12 cellular contexts compared by ENCODE assay signal in the genomic region with DNA sequence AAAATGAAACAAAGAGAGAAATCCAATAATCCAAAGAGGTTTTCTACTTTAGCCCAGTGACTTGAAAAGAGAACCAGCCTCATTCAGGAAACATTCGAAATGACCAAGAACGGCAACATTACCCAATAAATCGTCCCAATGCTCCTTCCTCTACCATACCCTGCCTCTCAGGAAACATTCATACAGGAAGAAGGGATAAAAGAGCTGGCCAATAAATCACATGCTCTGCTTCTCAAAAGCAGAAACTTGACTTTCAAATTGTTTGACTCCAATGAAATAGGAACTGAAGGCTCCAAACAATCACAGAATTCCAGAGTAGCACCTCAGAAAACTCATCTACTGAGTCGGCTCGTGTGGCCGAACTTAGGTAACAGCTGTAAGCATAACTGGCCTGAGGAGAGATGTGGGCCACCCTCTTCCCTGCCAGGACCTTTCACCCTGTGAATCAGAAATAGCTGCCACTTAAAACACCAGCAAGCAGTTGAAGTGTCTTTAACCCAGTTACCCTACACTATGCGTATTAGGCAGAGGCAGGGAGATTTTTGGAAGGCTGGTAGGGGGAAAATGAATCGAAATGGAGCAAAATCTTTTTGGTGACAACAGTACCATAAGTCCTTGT. TPM values are rescaled to one million over a fixed set of nuclear protein-coding genes. Genes with fewer than 3 reads are reported as not detected.
DNase-seq lines count a peak whose midpoint lies in the region; ATAC-seq and TF ChIP-seq lines count a peak whose summit lies in the region.
"Had no signal": no experiment of that assay in that cellular context is flagged by ENCODE, and none has a peak within 500 bp of the region (broad histone marks: within the 10 kb centered on the region; RNA-seq: fewer than 3 reads in every experiment).

No MANE protein-coding gene starts in this region.

- POLR2A ChIA-PET in HEK293T (lab: Yijun Ruan, JAX), result interaction anchor here (1.0 to 1.3 kb wide), 2 partner anchors 15 to 16 kb away, joined by 4 to 6 read pairs; a partner anchor contains a TSS

- peak overlapping the region; percentile 49 for H3K9ac ChIP-seq in SK-N-MC (ENCODE audit: insufficient read length)
- H3K9ac ChIP-seq: KMS-11 had no signal

- intact Hi-C loops in psoas muscle (cut with DNase I), result no loop called here

- H3K27ac ChIP-seq in SK-N-MC (peak overlapping the region; percentile 83), right atrium auricular region (peak overlapping the region; percentile 62 to 79), psoas muscle (no peak overlapping the region)
- H3K27ac ChIP-seq: KMS-11, SJCRH30 had no signal

- TF ChIP-seq CTCF in right atrium auricular region (IDR thresholded peaks at IDR 0.05) (no peak), psoas muscle (IDR thresholded peaks at IDR 0.05) (no peak)

- peak overlapping the region; percentile 71 for H3K4me3 ChIP-seq in SK-N-MC
- H3K4me3 ChIP-seq in right atrium auricular region, result no peak overlapping the region
- no peak overlapping the region for H3K4me3 ChIP-seq in psoas muscle
- H3K4me3 ChIP-seq: SJCRH30 had no signal

- ATAC-seq in psoas muscle, result peak; percentile 66 to 93 (median 82)
- no peak for ATAC-seq in GM21515 (IDR thresholded peaks at IDR 0.05; ENCODE audit: unreplicated experiment)
- ATAC-seq in left lobe of liver, result no peak

- WGBS in psoas muscle, 3 donors, result 39 to 41% (median 41%) methylated on average over 8 of the region's 8 CpGs

- H3K4me1 ChIP-seq in right atrium auricular region, result peaks cover 0 to 44% of the 10 kb centered on the region in 2 donors
- peaks cover 14% of the 10 kb centered on the region for H3K4me1 ChIP-seq in psoas muscle

- no peaks in the 10 kb centered on the region for H3K36me3 ChIP-seq in SK-N-MC (ENCODE audit: insufficient read depth, low read length)
- no peaks in the 10 kb centered on the region for H3K36me3 ChIP-seq in right atrium auricular region
- H3K36me3 ChIP-seq in psoas muscle (ENCODE audit: insufficient read depth in 1 of 2, low read depth in 1 of 2), result no peaks in the 10 kb centered on the region
- H3K36me3 ChIP-seq: SJCRH30 had no signal

- H3K27me3 ChIP-seq in right atrium auricular region (no peaks in the 10 kb centered on the region), psoas muscle (ENCODE audit: insufficient read depth in 3 of 3, low read length in 2 of 3) (no peaks in the 10 kb centered on the region)
- H3K27me3 ChIP-seq: SJCRH30 had no signal

- DNase-seq in HEK293T (ENCODE audit: extremely low spot score) (no peak), SK-N-MC (ENCODE audit: low read depth, low spot score) (no peak), right atrium auricular region (ENCODE audit: low spot score) (no peak), psoas muscle (no peak), left lobe of liver (ENCODE audit: low spot score) (no peak), kidney glomerular epithelial cell (lab: John Stamatoyannopoulos, UW) (no peak)
- no peak for DNase-seq in stimulated activated CD4-positive, alpha-beta T cell treated with anti-CD3 and anti-CD28 coated beads, Interleukin-4, amount 100 ng/mL, for 4 hours
- DNase-seq: SJCRH30; stimulated activated CD4-positive, alpha-beta T cell treated with anti-CD3 and anti-CD28 coated beads, Interleukin-2, amount 100 ng/mL, for 48 hours; stimulated activated naive CD8-positive, alpha-beta T cell treated with anti-CD3 and anti-CD28 coated beads, Interleukin-15, Interleukin-2, amounts not matched to agents 100 U/mL and 50 U/mL, for 24 hours had no signal

- CTCF ChIA-PET in HEK293T (lab: Yijun Ruan, JAX), result interaction anchor here (1.0 kb wide), 1 partner anchor 124 kb away, joined by 3 read pairs; no protein-coding TSS in a partner anchor

- H3K9me3 ChIP-seq in SK-N-MC (ENCODE audit: low read depth, low read length) (no peaks in the 10 kb centered on the region), right atrium auricular region (no peaks in the 10 kb centered on the region), psoas muscle (no peaks in the 10 kb centered on the region)
- H3K9me3 ChIP-seq: SJCRH30 had no signal

TF ChIP-seq in HEK293T, 16 proteins besides CTCF, POLR2A, EP300 and RAD21:
- TF ChIP-seq, protein P1, sequence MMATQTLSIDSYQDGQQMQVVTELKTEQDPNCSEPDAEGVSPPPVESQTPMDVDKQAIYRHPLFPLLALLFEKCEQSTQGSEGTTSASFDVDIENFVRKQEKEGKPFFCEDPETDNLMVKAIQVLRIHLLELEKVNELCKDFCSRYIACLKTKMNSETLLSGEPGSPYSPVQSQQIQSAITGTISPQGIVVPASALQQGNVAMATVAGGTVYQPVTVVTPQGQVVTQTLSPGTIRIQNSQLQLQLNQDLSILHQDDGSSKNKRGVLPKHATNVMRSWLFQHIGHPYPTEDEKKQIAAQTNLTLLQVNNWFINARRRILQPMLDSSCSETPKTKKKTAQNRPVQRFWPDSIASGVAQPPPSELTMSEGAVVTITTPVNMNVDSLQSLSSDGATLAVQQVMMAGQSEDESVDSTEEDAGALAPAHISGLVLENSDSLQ (IDR thresholded peaks at IDR 0.05), result 0 out of 2 replicates have a peak, but pooled peaks have one; percentile 5
- no peak for TF ChIP-seq SUZ12 (IDR thresholded peaks at IDR 0.05)
TF ChIP-seq in HEK293T: peak in this region for 1.

RNA-seq across cellular contexts. Expression of a gene that starts 14.6 kb away (rescaled TPM):
- total RNA-seq in right atrium auricular region (10 to 100 TPM; 11.4 to 22.8 TPM), psoas muscle (1 to 10 TPM; 4.4 to 8.9 (median 5.9) TPM), left lobe of liver (6.0 TPM)
- polyA plus RNA-seq in psoas muscle, result 1 to 10 TPM; 2.5 to 4.6 (median 2.8) TPM

Comparison
In these comparisons a context has a peak if more than half of its experiments do, and no peak if none do; other contexts are left out.
1. ATAC-seq: peak in psoas muscle (4 of 4); none in GM21515 (single experiment) and left lobe of liver (single experiment).